ENCODE assay signal across 8 cellular contexts in the genomic region with DNA sequence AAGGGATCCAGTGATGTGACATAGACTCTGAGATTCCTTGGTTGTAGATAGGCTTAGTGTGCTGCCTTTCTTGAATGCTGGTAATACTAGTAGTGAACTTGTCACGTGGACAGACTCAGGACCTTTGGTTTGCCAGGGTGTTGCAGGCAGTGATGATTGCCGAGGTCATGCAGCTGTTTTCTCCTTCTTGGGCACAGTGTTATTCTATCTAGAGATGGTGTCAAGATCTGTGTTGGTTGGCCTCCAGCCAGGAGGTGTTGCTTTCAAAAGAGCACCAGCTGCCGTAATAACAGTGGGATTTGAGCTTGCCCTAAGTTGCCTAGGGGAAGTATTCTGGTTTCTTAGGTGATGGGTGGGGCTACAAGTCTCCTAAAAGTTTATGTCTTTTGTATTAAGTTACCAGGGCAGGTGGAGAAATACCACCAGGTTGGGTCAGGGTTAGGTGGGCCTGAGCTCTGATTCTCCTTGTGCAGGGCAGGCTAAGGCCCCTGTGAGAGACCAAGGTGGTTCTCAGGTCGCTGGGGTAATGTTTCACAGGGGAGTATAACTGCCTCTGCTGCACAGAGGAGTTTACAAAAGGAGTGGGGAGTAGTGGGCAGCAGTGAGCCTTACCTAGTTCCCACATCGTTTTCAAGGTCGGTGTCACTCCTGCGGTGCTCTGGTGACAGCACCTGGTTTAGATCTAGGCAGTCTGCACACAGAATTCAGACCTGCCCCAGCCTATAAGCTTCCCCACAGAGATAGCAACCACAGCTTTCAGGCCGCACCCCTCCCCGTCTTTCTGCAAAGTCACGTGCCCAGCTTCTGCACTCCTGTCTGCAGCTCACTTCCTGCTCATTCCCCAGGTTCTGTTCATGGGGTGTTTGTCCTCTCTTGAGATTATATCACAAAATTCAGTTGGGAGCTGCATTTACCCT.
DNase-seq lines count a peak whose midpoint lies in the region; TF ChIP-seq lines count a peak whose summit lies in the region.

No MANE protein-coding gene starts in this region.

- no peaks in the 10 kb centered on the region for H3K27me3 Mint-ChIP-seq in activated naive CD8-positive, alpha-beta T cell

- H3K27ac Mint-ChIP-seq in activated naive CD8-positive, alpha-beta T cell: peak overlapping the region; percentile 75

- H3K9me3 Mint-ChIP-seq in activated naive CD8-positive, alpha-beta T cell (ENCODE audit: low read depth): peaks cover under 1% of the 10 kb centered on the region

- peak overlapping the region; percentile 60 for H3K4me3 Mint-ChIP-seq in activated naive CD8-positive, alpha-beta T cell

- H3K4me1 Mint-ChIP-seq in activated naive CD8-positive, alpha-beta T cell (ENCODE audit: low read depth): peaks cover 51% of the 10 kb centered on the region

- peaks cover 8% of the 10 kb centered on the region for H3K36me3 Mint-ChIP-seq in activated naive CD8-positive, alpha-beta T cell

- TF ChIP-seq CTCF in GM20000 (IDR thresholded peaks at IDR 0.05; ENCODE audit: extremely low read depth, missing control alignments) (no peak), GM13976 (IDR thresholded peaks at IDR 0.05; ENCODE audit: borderline replicate concordance, control extremely low read depth, extremely low read depth, insufficient read depth, missing control alignments) (no peak)

- DNase-seq in GM20000 (ENCODE audit: low spot score): peak; percentile 7
- DNase-seq in T-helper 1 cell: peak; percentile 42 to 89 (median 69)
- peak; percentile 44 for DNase-seq in stimulated activated CD4-positive, alpha-beta T cell treated with anti-CD3 and anti-CD28 coated beads, Interleukin-12 subunit alpha, Interleukin-12 subunit beta, amount 100 ng/mL, for 4 hours
- DNase-seq in epidermal melanocyte (ENCODE audit: insufficient read length, low spot score): no peak
- no peak for DNase-seq in KG1 (lab: John Stamatoyannopoulos, UW)
- no peak for DNase-seq in GM13976 (ENCODE audit: low spot score)
- DNase-seq in glomerular visceral epithelial cell (ENCODE audit: extremely low spot score): no peak

- in situ Hi-C loops in GM13976 (cut with MboI; ENCODE audit: low sequenced_read_pairs, unreplicated experiment): no loop called here

Comparison
In these comparisons a context has a peak if more than half of its experiments do, and no peak if none do; other contexts are left out.
1. DNase-seq: peak in GM20000 (single experiment), T-helper 1 cell (5 of 5) and stimulated activated CD4-positive, alpha-beta T cell treated with anti-CD3 and anti-CD28 coated beads, Interleukin-12 subunit alpha, Interleukin-12 subunit beta, amount 100 ng/mL, for 4 hours (single experiment); none in epidermal melanocyte (single experiment), KG1 (single experiment), GM13976 (single experiment) and glomerular visceral epithelial cell (single experiment).